Comparison of ENCODE assay signal across 16 cellular contexts in the genomic region with DNA sequence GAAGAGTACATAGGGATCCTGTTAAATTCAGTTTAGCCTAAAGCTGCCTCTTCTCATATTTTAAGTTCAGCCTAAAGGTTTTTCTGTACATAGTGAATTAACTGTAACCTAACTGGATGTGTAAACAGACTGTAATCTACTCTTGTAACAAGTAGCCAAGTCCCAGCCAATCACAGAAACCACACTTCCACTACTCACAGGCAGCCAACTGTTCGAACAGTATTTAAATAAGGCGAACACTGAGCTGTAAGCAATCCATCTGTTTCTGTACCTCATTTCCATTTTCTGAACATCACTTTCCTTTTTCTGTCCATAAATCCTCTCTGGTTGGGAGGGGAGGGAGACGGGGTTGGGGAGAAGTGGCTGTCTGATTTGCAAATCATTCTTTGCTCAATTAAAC.
"Had no signal": no experiment of that assay in that cellular context is flagged by ENCODE, and none has a peak within 500 bp of the region (broad histone marks: within the 10 kb centered on the region; RNA-seq: fewer than 3 reads in every experiment).

No MANE protein-coding gene starts in this region.

- H3K9me3 ChIP-seq: psoas muscle, spleen, suprapubic skin had no signal

- H3K36me3 ChIP-seq: spleen, suprapubic skin had no signal

- H3K4me3 ChIP-seq: psoas muscle, spleen, suprapubic skin had no signal

- ATAC-seq: activated T-cell treated with anti-CD3 and anti-CD28 coated beads, Interleukin-2, amount 50 U/mL, for 4 hours; psoas muscle; sciatic nerve had no signal

- DNase-seq: activated CD4-positive, alpha-beta memory T cell treated with anti-CD3 and anti-CD28 coated beads for 36 hours; activated CD4-positive, CD25-positive, alpha-beta regulatory T cell treated with anti-CD3 and anti-CD28 coated beads, Interleukin-2, amount 50 U/mL, for 72 hours; activated gamma-delta T cell treated with Interleukin-2 at 50 U/mL for 16 hours; activated naive CD8-positive, alpha-beta T cell treated with anti-CD3 and anti-CD28 coated beads for 36 hours; activated T-cell treated with anti-CD3 and anti-CD28 coated beads, Interleukin-2, amount 50 U/mL, for 4 hours; endodermal cell; immature natural killer cell; left cardiac atrium; mammary epithelial cell; psoas muscle; spleen; stimulated activated CD4-positive, alpha-beta T cell treated with anti-CD3 and anti-CD28 coated beads, Interleukin-2, amount 100 ng/mL, for 24 hours; stimulated activated naive CD4-positive, alpha-beta T cell treated with Interleukin-2 at 50 U/mL for 16 hours; T-helper 2 cell had no signal

- H3K27me3 ChIP-seq: spleen, suprapubic skin had no signal

- H3K27ac ChIP-seq: psoas muscle, spleen, suprapubic skin had no signal

- H3K4me1 ChIP-seq: psoas muscle, spleen had no signal
